12 cellular contexts compared by ENCODE assay signal in genomic region chr6:166656269-166657206, GRCh38. TPM values are rescaled to one million over a fixed set of nuclear protein-coding genes. Genes with fewer than 3 reads are reported as not detected.
A peak's percentile ranks its signal among the peaks of the same experiment; 100 is the strongest.
DNase-seq lines count a peak whose midpoint lies in the region; ATAC-seq, FAIRE-seq and TF ChIP-seq lines count a peak whose summit lies in the region.
"Had no signal": no experiment of that assay in that cellular context is flagged by ENCODE, and none has a peak within 500 bp of the region (broad histone marks: within the 10 kb centered on the region; RNA-seq: fewer than 3 reads in every experiment).

No MANE protein-coding gene starts in this region.

- H4K20me1 ChIP-seq in HepG2 (ENCODE audit: insufficient read depth, low read length), result no peaks in the 10 kb centered on the region

- H3K4me1 ChIP-seq in adipocyte (ENCODE audit: control insufficient read depth, insufficient read depth, low read length) (no peaks in the 10 kb centered on the region), HepG2 (ENCODE audit: insufficient read depth, low read length) (peaks cover 23% of the 10 kb centered on the region), upper lobe of left lung (peaks cover 0 to 10% (median 4%) of the 10 kb centered on the region in 4 donors)
- H3K4me1 ChIP-seq: uterus had no signal

- H3K27ac ChIP-seq in HepG2 (ENCODE audit: extremely low read length, insufficient read depth, low read length) (no peak overlapping the region), upper lobe of left lung (no peak overlapping the region)
- H3K27ac ChIP-seq: PC-9, uterus had no signal

- in situ Hi-C loops in HepG2 (cut with HindIII; ENCODE audit: extremely low pct_ligation_motif_present, low pct_unique_long_range_greater_than_20kb), result no loop called here

- CTCF ChIA-PET in HepG2 (lab: Yijun Ruan, JAX; ENCODE audit: low intra/inter-chr PET ratio, low total read pairs), result no interaction called here

- H3K36me3 Mint-ChIP-seq in activated T-cell treated with anti-CD3 and anti-CD28 coated beads, Interleukin-2, amount 50 U/mL, for 4 hours (ENCODE audit: insufficient read depth), result no peaks in the 10 kb centered on the region

- peaks cover 60% of the 10 kb centered on the region for H3K27me3 ChIP-seq in adipocyte (replicated peaks; ENCODE audit: control insufficient read depth, insufficient read depth, low read length)
- peaks cover 12 to 75% of the 10 kb centered on the region in 2 experiments; a peak in 4 of 5 replicates for H3K27me3 ChIP-seq in HepG2 (ENCODE audit: control insufficient read depth in 1 of 2, insufficient read depth in 2 of 2, low read length in 2 of 2)
- no peaks in the 10 kb centered on the region for H3K27me3 ChIP-seq in upper lobe of left lung
- H3K27me3 ChIP-seq: uterus had no signal

- H3K4me1 Mint-ChIP-seq in activated T-cell treated with anti-CD3 and anti-CD28 coated beads, Interleukin-2, amount 50 U/mL, for 4 hours (ENCODE audit: low read depth), result peaks cover 15% of the 10 kb centered on the region

- intact Hi-C loops in HepG2 (cut with micrococcal nuclease; ENCODE audit: unreplicated experiment), result no loop called here

- POLR2A ChIA-PET in HepG2 (lab: Yijun Ruan, JAX), result no interaction called here

- no peak; a peak in 1 of 4 replicates for TF ChIP-seq EP300 in HepG2 (IDR thresholded peaks at IDR 0.05; ENCODE audit: low read depth in 2 of 2, low read length in 2 of 2)
- TF ChIP-seq EP300 in HepG2 (CRISPR knock-in tag; IDR thresholded peaks at IDR 0.05; ENCODE audit: borderline replicate concordance), result no peak
- no peak for TF ChIP-seq EP300 in upper lobe of left lung (IDR thresholded peaks at IDR 0.05)

- H3K27me3 Mint-ChIP-seq in activated T-cell treated with anti-CD3 and anti-CD28 coated beads, Interleukin-2, amount 50 U/mL, for 4 hours (ENCODE audit: low read depth), result peaks cover 10% of the 10 kb centered on the region

- peak overlapping the region; percentile 50 for H3K4me3 Mint-ChIP-seq in activated T-cell treated with anti-CD3 and anti-CD28 coated beads, Interleukin-2, amount 50 U/mL, for 4 hours

- H3K9me3 ChIP-seq in adipocyte (ENCODE audit: control insufficient read depth, low read length) (no peaks in the 10 kb centered on the region), HepG2 (ENCODE audit: low read length) (no peaks in the 10 kb centered on the region), upper lobe of left lung (no peaks in the 10 kb centered on the region)
- H3K9me3 ChIP-seq: uterus had no signal

- TF ChIP-seq RAD21 in HepG2 (CRISPR knock-in tag; IDR thresholded peaks at IDR 0.05), result no peak

- TF ChIP-seq CTCF in HepG2 (CRISPR knock-in tag; IDR thresholded peaks at IDR 0.05) (no peak), upper lobe of left lung (IDR thresholded peaks at IDR 0.05) (no peak)

- WGBS in HepG2 (ENCODE audit: low lambda C conversion rate), result 42% methylated on average over 29 of the region's 34 CpGs
- WGBS in upper lobe of left lung, 2 donors, result 46 to 49% methylated on average over 14 to 23 of the region's 34 CpGs

- H3K9me3 Mint-ChIP-seq in activated T-cell treated with anti-CD3 and anti-CD28 coated beads, Interleukin-2, amount 50 U/mL, for 4 hours, result no peaks in the 10 kb centered on the region

- no peak overlapping the region for H3K9ac ChIP-seq in adipocyte (ENCODE audit: low read length)
- no peak overlapping the region for H3K9ac ChIP-seq in HepG2 (ENCODE audit: insufficient read depth, low read depth, low read length)

- H2AFZ ChIP-seq in HepG2 (ENCODE audit: low read length), result no peak overlapping the region
- H2AFZ ChIP-seq: PC-9 had no signal

- peak overlapping the region; percentile 23; the same call in 1 of the 2 replicates for H3K4me2 ChIP-seq in HepG2 (ENCODE audit: low read depth, low read length)
- H3K4me2 ChIP-seq: PC-9 had no signal

- no TSS peak for BruUV-seq in HepG2 (replicated peaks; lab: Mats Ljungman, UMichigan)

- TF ChIP-seq POLR2A in HepG2 (IDR thresholded peaks at IDR 0.05; ENCODE audit: insufficient read depth in 1 of 2, low read depth in 2 of 2, low read length in 2 of 2), result no peak
- TF ChIP-seq POLR2A in upper lobe of left lung (IDR thresholded peaks at IDR 0.05), result no peak

- H3K36me3 ChIP-seq in adipocyte (ENCODE audit: control insufficient read depth, insufficient read depth, low read length, severe bottlenecking) (no peaks in the 10 kb centered on the region), HepG2 (replicated peaks in 1 of 2; ENCODE audit: control insufficient read depth in 1 of 2, insufficient read depth in 2 of 2, low read length in 2 of 2) (no peaks in the 10 kb centered on the region), upper lobe of left lung (no peaks in the 10 kb centered on the region)
- H3K36me3 ChIP-seq: uterus had no signal

- H3K4me3 ChIP-seq in adipocyte (ENCODE audit: low read length), result no peak overlapping the region
- H3K4me3 ChIP-seq in HepG2 (replicated peaks in 1 of 3; ENCODE audit: insufficient read depth in 1 of 3, low read depth in 2 of 3, low read length in 3 of 3), result no peak overlapping the region
- peak overlapping the region in 1 of 4 donors; percentile 25 for H3K4me3 ChIP-seq in upper lobe of left lung
- H3K4me3 ChIP-seq: PC-9 had no signal

- ATAC-seq in activated T-cell treated with anti-CD3 and anti-CD28 coated beads, Interleukin-2, amount 50 U/mL, for 4 hours, result no peak
- ATAC-seq in HepG2 (peak; percentile 74), upper lobe of left lung (ENCODE audit: low FRiP score in 2 of 2) (peak; percentile 11 to 58), HG02798 (IDR thresholded peaks at IDR 0.05; ENCODE audit: poor library complexity, unreplicated experiment) (no peak)

- FAIRE-seq in HepG2 (lab: Jason Lieb, UNC), result no peak

- no peaks in the 10 kb centered on the region for H3K79me2 ChIP-seq in HepG2 (ENCODE audit: insufficient read depth, low read length)

- DNase-seq in activated T-cell treated with anti-CD3 and anti-CD28 coated beads, Interleukin-2, amount 50 U/mL, for 4 hours, result no peak
- DNase-seq in activated T-cell treated with anti-CD3 and anti-CD28 coated beads, Interleukin-2, amount 50 U/mL, for 48 hours, result no peak
- peak; percentile 22 for DNase-seq in adipocyte (ENCODE audit: low read depth)
- DNase-seq in HepG2 (ENCODE audit: low spot score), result peak; percentile 56
- DNase-seq in upper lobe of left lung, result no peak
- no peak for DNase-seq in HuH-7.5 (ENCODE audit: low spot score)
- DNase-seq in hippocampal formation (lab: John Stamatoyannopoulos, UW), result no peak
- DNase-seq: NCI-H1694 treated with DMSO at 0.1 percent for 48 hours; PC-9; stimulated activated CD4-positive, alpha-beta T cell treated with anti-CD3 and anti-CD28 coated beads, Interleukin-2, amount 100 ng/mL, for 48 hours; uterus had no signal

TF ChIP-seq in HepG2, 621 proteins besides CTCF, POLR2A, EP300 and RAD21 (continues in another document):
- 0 out of 2 replicates have a peak, but pooled peaks have one; percentile 13 for TF ChIP-seq FOXA3 (CRISPR knock-in tag; IDR thresholded peaks at IDR 0.05)
- no peak for TF ChIP-seq HOXA9 (CRISPR knock-in tag; IDR thresholded peaks at IDR 0.05; ENCODE audit: borderline replicate concordance)
- TF ChIP-seq NKX3-1 (CRISPR knock-in tag; IDR thresholded peaks at IDR 0.05), result no peak
- peak; percentile 30; the same call in 1 of the 2 replicates for TF ChIP-seq RXRB (CRISPR knock-in tag; IDR thresholded peaks at IDR 0.05; ENCODE audit: borderline replicate concordance)
- no peak for TF ChIP-seq SETDB1 (CRISPR knock-in tag; IDR thresholded peaks at IDR 0.05; ENCODE audit: borderline replicate concordance)
- TF ChIP-seq ZBTB43 (CRISPR knock-in tag; conservative IDR thresholded peaks at IDR 0.05), result no peak
- TF ChIP-seq ZIK1 (CRISPR knock-in tag; IDR thresholded peaks at IDR 0.05; ENCODE audit: borderline replicate concordance, low read depth), result no peak
- peak; percentile 81 for TF ChIP-seq RARA (CRISPR knock-in tag; IDR thresholded peaks at IDR 0.05)
- no peak for TF ChIP-seq ZNF709 (CRISPR knock-in tag; IDR thresholded peaks at IDR 0.05)
- no peak for TF ChIP-seq ZSCAN30 (CRISPR knock-in tag; IDR thresholded peaks at IDR 0.05)

RNA-seq across cellular contexts. Expression of gene RPS6KA2, which starts 29.5 kb away (rescaled TPM):
- total RNA-seq in activated T-cell treated with anti-CD3 and anti-CD28 coated beads, Interleukin-2, amount 50 U/mL, for 4 hours, result 1 to 10 TPM; 2.8 to 6.2 (median 6.0) TPM
- total RNA-seq in HepG2 (2016; rRNA removed; fragmentation: Illumina TruSeq; extraction: Trizol) (0.03 and 0.22 TPM in 2 replicates), upper lobe of left lung (100 to 1,000 TPM; 101 to 233 (median 168) TPM)
- not detected in 2 replicates for total RNA-seq in HepG2 (2016; cell fraction: cytosol; rRNA removed; fragmentation: Illumina TruSeq; extraction: Trizol; ENCODE audit: low read depth)
- 0.13 and 0.28 TPM in 2 replicates for total RNA-seq in HepG2 (2016; cell fraction: insoluble cytoplasmic fraction; rRNA removed; fragmentation: Illumina TruSeq; extraction: Trizol)
- total RNA-seq in HepG2 (2016; cell fraction: membrane; rRNA removed; fragmentation: Illumina TruSeq; extraction: Trizol), result 0.21 TPM in 1 of 2 replicates, not detected in the other
- total RNA-seq in HepG2 (2016; cell fraction: nucleus; rRNA removed; fragmentation: Illumina TruSeq; extraction: Trizol), result 0.25 and 1.5 TPM in 2 replicates
- 0.38 and 0.47 TPM in 2 replicates for polyA plus RNA-seq in HepG2 (2011; rRNA removed)
- 0.15 and 0.16 TPM in 2 replicates for polyA plus RNA-seq in HepG2 (2011; cell fraction: cytosol; rRNA removed)
- 1.7 and 2.2 TPM in 2 replicates for polyA plus RNA-seq in HepG2 (2011; cell fraction: nucleus; rRNA removed)
- 0.43 and 0.91 TPM in 2 replicates for polyA plus RNA-seq in HepG2 (2012)
- polyA plus RNA-seq in HepG2 (2016; cell fraction: cytosol; fragmentation: Illumina TruSeq; extraction: Trizol; ENCODE audit: low read depth), result 0.02 and 0.09 TPM in 2 replicates
- 0.05 TPM in 1 of 2 replicates, not detected in the other for polyA plus RNA-seq in HepG2 (2016; cell fraction: insoluble cytoplasmic fraction; fragmentation: Illumina TruSeq; extraction: Trizol; ENCODE audit: low read depth)
- 0.13 and 0.49 TPM in 2 replicates for polyA plus RNA-seq in HepG2 (2016; cell fraction: membrane; fragmentation: Illumina TruSeq; extraction: Trizol; ENCODE audit: low read depth)
- polyA plus RNA-seq in HepG2 (2016; cell fraction: nucleus; fragmentation: Illumina TruSeq; extraction: Trizol; ENCODE audit: insufficient read depth, low read depth), result 0.79 and 1.1 TPM in 2 replicates
- polyA minus RNA-seq in HepG2 (2011; rRNA and poly(A)+ RNA removed; ENCODE audit: low replicate concordance), result 0.80 TPM in 1 of 2 replicates, not detected in the other
- not detected in 2 replicates for polyA minus RNA-seq in HepG2 (2011; cell fraction: cytosol; rRNA and poly(A)+ RNA removed)
- polyA minus RNA-seq in HepG2 (2011; cell fraction: nucleus; rRNA and poly(A)+ RNA removed), result 3.1 and 5.0 TPM in 2 replicates

Comparison
In these comparisons a context has a peak if more than half of its experiments do, and no peak if none do; other contexts are left out.
1. ATAC-seq: peak in HepG2 (single experiment) and upper lobe of left lung (2 of 2); none in activated T-cell treated with anti-CD3 and anti-CD28 coated beads, Interleukin-2, amount 50 U/mL, for 4 hours (0 of 2) and HG02798 (single experiment).
2. DNase-seq: peak in adipocyte (single experiment) and HepG2 (single experiment); none in activated T-cell treated with anti-CD3 and anti-CD28 coated beads, Interleukin-2, amount 50 U/mL, for 4 hours (single experiment), activated T-cell treated with anti-CD3 and anti-CD28 coated beads, Interleukin-2, amount 50 U/mL, for 48 hours (0 of 2), upper lobe of left lung (0 of 2), HuH-7.5 (single experiment) and hippocampal formation (0 of 2).
3. RNA of gene RPS6KA2, which starts 29.5 kb away (total RNA-seq): 101 to 233 TPM in upper lobe of left lung; 2.8 to 6.2 TPM in activated T-cell treated with anti-CD3 and anti-CD28 coated beads, Interleukin-2, amount 50 U/mL, for 4 hours and 0.03 to 1.5 TPM in HepG2; every median in the first group is over 10 times any median in the second.